ENCODE assay signal across 1 cellular context in genomic region chr2:72888438-72889202, GRCh38.
TF ChIP-seq lines count a peak whose summit lies in the region.

No MANE protein-coding gene starts in this region.

TF ChIP-seq in HepG2, 621 proteins besides CTCF, POLR2A, EP300 and RAD21 (continued from another document and continues in another):
- TF ChIP-seq ZNF646 (CRISPR knock-in tag; IDR thresholded peaks at IDR 0.05) (peak; percentile 72), POGZ (CRISPR knock-in tag; IDR thresholded peaks at IDR 0.05) (no peak), SP5 (CRISPR knock-in tag; IDR thresholded peaks at IDR 0.05; ENCODE audit: borderline replicate concordance, low read depth) (peak; percentile 31; the same call in 1 of the 2 replicates), MEIS2 (CRISPR knock-in tag; IDR thresholded peaks at IDR 0.05) (peak; percentile 81; the same call in 1 of the 2 replicates), HOXA3 (CRISPR knock-in tag; IDR thresholded peaks at IDR 0.05) (peak; percentile 55), HNF4A (CRISPR knock-in tag; IDR thresholded peaks at IDR 0.05) (peak; percentile 72), SSRP1 (CRISPR knock-in tag; IDR thresholded peaks at IDR 0.05) (no peak), PRDM10 (CRISPR knock-in tag; IDR thresholded peaks at IDR 0.05; ENCODE audit: low read depth) (0 out of 2 replicates have a peak, but pooled peaks have one; percentile 24), NONO (IDR thresholded peaks at IDR 0.05) (no peak), NONO (CRISPR knock-in tag; conservative IDR thresholded peaks at IDR 0.05) (peak; percentile 79), ZBTB43 (CRISPR knock-in tag; conservative IDR thresholded peaks at IDR 0.05) (peak; percentile 51; the same call in 1 of the 2 replicates), PHF21A (CRISPR knock-in tag; IDR thresholded peaks at IDR 0.05) (peak; percentile 84), ZFYVE20 (CRISPR knock-in tag; IDR thresholded peaks at IDR 0.05; ENCODE audit: borderline replicate concordance, low read depth) (no peak), SIN3B (IDR thresholded peaks at IDR 0.05; ENCODE audit: low read length) (no peak), ZFP37 (CRISPR knock-in tag; IDR thresholded peaks at IDR 0.05; ENCODE audit: borderline replicate concordance) (no peak), PHF20 (CRISPR knock-in tag; IDR thresholded peaks at IDR 0.05) (0 out of 2 replicates have a peak, but pooled peaks have one; percentile 29), ZNF44 (CRISPR knock-in tag; IDR thresholded peaks at IDR 0.05) (0 out of 2 replicates have a peak, but pooled peaks have one; percentile 25), MTA1 (CRISPR knock-in tag; IDR thresholded peaks at IDR 0.05; ENCODE audit: borderline replicate concordance) (peak; percentile 68; the same call in 1 of the 2 replicates), EEA1 (CRISPR knock-in tag; IDR thresholded peaks at IDR 0.05; ENCODE audit: borderline replicate concordance) (no peak), ZNF501 (CRISPR knock-in tag; IDR thresholded peaks at IDR 0.05) (0 out of 2 replicates have a peak, but pooled peaks have one; percentile 22), TEAD3 (CRISPR knock-in tag; optimal IDR thresholded peaks at IDR 0.05; ENCODE audit: borderline replicate concordance) (peak; percentile 60), NCOA2 (CRISPR knock-in tag; IDR thresholded peaks at IDR 0.05) (peak; percentile 78), SKI (IDR thresholded peaks at IDR 0.05; ENCODE audit: partially characterized antibody) (peak; percentile 63), ZNF629 (CRISPR knock-in tag; conservative IDR thresholded peaks at IDR 0.05) (peak; percentile 65), MYC (CRISPR knock-in tag; IDR thresholded peaks at IDR 0.05; ENCODE audit: borderline replicate concordance) (peak; percentile 68; the same call in 1 of the 2 replicates), ZNF713 (CRISPR knock-in tag; IDR thresholded peaks at IDR 0.05) (no peak), ZNF512B (CRISPR knock-in tag; IDR thresholded peaks at IDR 0.05; ENCODE audit: borderline replicate concordance) (0 out of 2 replicates have a peak, but pooled peaks have one; percentile 72), MIER2 (CRISPR knock-in tag; IDR thresholded peaks at IDR 0.05) (peak; percentile 83), FOXA3 (CRISPR knock-in tag; IDR thresholded peaks at IDR 0.05) (peak; percentile 71), ZFP90 (CRISPR knock-in tag; IDR thresholded peaks at IDR 0.05; ENCODE audit: borderline replicate concordance) (peak; percentile 68; the same call in 1 of the 2 replicates), ZNF740 (CRISPR knock-in tag; IDR thresholded peaks at IDR 0.05) (no peak), ZNF768 (CRISPR knock-in tag; IDR thresholded peaks at IDR 0.05) (peak; percentile 64), ZNF296 (CRISPR knock-in tag; conservative IDR thresholded peaks at IDR 0.05) (0 out of 2 replicates have a peak, but pooled peaks have one; percentile 2), MTERF4 (CRISPR knock-in tag; IDR thresholded peaks at IDR 0.05) (0 out of 2 replicates have a peak, but pooled peaks have one; percentile 4), KMT2A (CRISPR knock-in tag; IDR thresholded peaks at IDR 0.05) (peak; percentile 22; the same call in 1 of the 2 replicates), SKIL (CRISPR knock-in tag; IDR thresholded peaks at IDR 0.05; ENCODE audit: borderline replicate concordance) (peak; percentile 71), RBAK (CRISPR knock-in tag; IDR thresholded peaks at IDR 0.05) (no peak), THAP11 (CRISPR knock-in tag; IDR thresholded peaks at IDR 0.05) (peak; percentile 55), ATF3 (CRISPR knock-in tag; IDR thresholded peaks at IDR 0.05) (peak; percentile 55)
